ENCODE assay signal across 13 cellular contexts in genomic region chr9:130072515-130073235, GRCh38. TPM values are rescaled to one million over a fixed set of nuclear protein-coding genes. Genes with fewer than 3 reads are reported as not detected.
DNase-seq lines count a peak whose midpoint lies in the region; ATAC-seq, FAIRE-seq and TF ChIP-seq lines count a peak whose summit lies in the region.
"Had no signal": no experiment of that assay in that cellular context is flagged by ENCODE, and none has a peak within 500 bp of the region (broad histone marks: within the 10 kb centered on the region; RNA-seq: fewer than 3 reads in every experiment).

No MANE protein-coding gene starts in this region.

- no peaks in the 10 kb centered on the region for H3K27me3 ChIP-seq in A673 (replicated peaks; ENCODE audit: insufficient read depth, low read depth, low read length, poor library complexity)
- H3K27me3 ChIP-seq: colonic mucosa had no signal

- ATAC-seq in memory B cell (ENCODE audit: low read depth) (no peak), HG02588 (IDR thresholded peaks at IDR 0.05; ENCODE audit: unreplicated experiment) (no peak), HG02884 (IDR thresholded peaks at IDR 0.05; ENCODE audit: unreplicated experiment) (no peak)

- H3K4me1 ChIP-seq in A673 (ENCODE audit: insufficient read depth, low read length, poor library complexity, severe bottlenecking), result peaks cover 28% of the 10 kb centered on the region

- H3K36me3 ChIP-seq in A673 (ENCODE audit: insufficient read depth, low read length, poor library complexity, severe bottlenecking), result peaks cover 15% of the 10 kb centered on the region

- H3K27ac ChIP-seq in A673 (ENCODE audit: low read depth, low read length, poor library complexity, severe bottlenecking), result peak overlapping the region; percentile 54
- H3K27ac ChIP-seq: colonic mucosa had no signal

- H3K27ac Mint-ChIP-seq in memory B cell, result peak overlapping the region; percentile 36
- H3K27ac Mint-ChIP-seq: CD4-positive, alpha-beta T cell had no signal

- DNase-seq in A673 (ENCODE audit: low spot score), result no peak
- peak; percentile 44 for DNase-seq in GM13977 (ENCODE audit: low spot score)
- peak; percentile 14 for DNase-seq in astrocyte of the hippocampus (ENCODE audit: low read depth, low spot score)
- DNase-seq in memory B cell (ENCODE audit: low spot score in 2 of 2), result no peak
- no peak for DNase-seq in activated CD4-positive, CD25-positive, alpha-beta regulatory T cell treated with anti-CD3 and anti-CD28 coated beads, Interleukin-2, amount 50 U/mL, for 72 hours
- DNase-seq in frontal cortex (ENCODE audit: low spot score in 2 of 2), result no peak
- DNase-seq: CD4-positive, alpha-beta T cell; colonic mucosa; NCI-H510A treated with DMSO at 0.1 percent for 48 hours; SK-N-SH had no signal

- POLR2A ChIA-PET in A673 (lab: Charles Lee; ENCODE audit: low non-redundant PET), result no interaction called here

- H3K9me3 ChIP-seq in A673 (ENCODE audit: low read depth, low read length, poor library complexity, severe bottlenecking), result no peaks in the 10 kb centered on the region
- H3K9me3 ChIP-seq: colonic mucosa, SK-N-SH had no signal

- FAIRE-seq in frontal cortex (lab: Jason Lieb, UNC), result no peak
- FAIRE-seq: GM12892 had no signal

- H3K4me1 Mint-ChIP-seq in memory B cell, result peaks cover 10% of the 10 kb centered on the region

- in situ Hi-C loops in GM13977 (cut with MboI; ENCODE audit: low pct_unique_long_range_greater_than_20kb, low sequenced_read_pairs, unreplicated experiment), result no loop called here

- no peak overlapping the region for H3K4me3 Mint-ChIP-seq in memory B cell
- H3K4me3 Mint-ChIP-seq: CD4-positive, alpha-beta T cell had no signal

- no peak overlapping the region for H3K4me3 ChIP-seq in A673 (ENCODE audit: low read depth, low read length, poor library complexity, severe bottlenecking)
- H3K4me3 ChIP-seq: colonic mucosa had no signal

- CTCF ChIA-PET in A673 (lab: Charles Lee), result no interaction called here

- TF ChIP-seq CTCF in A673 (conservative IDR thresholded peaks at IDR 0.05; ENCODE audit: low read depth, low read length), result no peak
- TF ChIP-seq CTCF in GM13977 (IDR thresholded peaks at IDR 0.05; ENCODE audit: extremely low read depth, insufficient read depth, missing control alignments), result no peak

- no TSS peak for BruUV-seq in A673 (replicated peaks; lab: Mats Ljungman, UMichigan)

- no peaks in the 10 kb centered on the region for H3K27me3 Mint-ChIP-seq in memory B cell
- H3K27me3 Mint-ChIP-seq: CD4-positive, alpha-beta T cell had no signal

- intact Hi-C loops in A673 (cut with micrococcal nuclease; ENCODE audit: unreplicated experiment), result no loop called here

- H3K9me3 Mint-ChIP-seq in memory B cell, result no peaks in the 10 kb centered on the region
- H3K9me3 Mint-ChIP-seq: CD4-positive, alpha-beta T cell had no signal

- H3K36me3 Mint-ChIP-seq in memory B cell, result peaks cover 9% of the 10 kb centered on the region

RNA-seq across cellular contexts. Expression of gene GPR107, which starts 19.0 kb away (rescaled TPM):
- total RNA-seq in A673 (2021) (47.1 and 50.9 TPM in 2 replicates), frontal cortex (21.2 TPM)

RNA-seq across cellular contexts. Expression of gene FNBP1, which starts 29.7 kb away (rescaled TPM):
- total RNA-seq in A673 (2021), result 200 and 215 TPM in 2 replicates
- total RNA-seq in frontal cortex, result 49.7 TPM

Comparison
In these comparisons a context has a peak if more than half of its experiments do, and no peak if none do; other contexts are left out.
1. DNase-seq: peak in GM13977 (single experiment) and astrocyte of the hippocampus (single experiment); none in A673 (single experiment), memory B cell (0 of 2), activated CD4-positive, CD25-positive, alpha-beta regulatory T cell treated with anti-CD3 and anti-CD28 coated beads, Interleukin-2, amount 50 U/mL, for 72 hours (single experiment) and frontal cortex (0 of 2).